Comparison of ENCODE assay signal across 10 cellular contexts in genomic region chrX:107483976-107484726, GRCh38. TPM values are rescaled to one million over a fixed set of nuclear protein-coding genes. Genes with fewer than 3 reads are reported as not detected.
DNase-seq lines count a peak whose midpoint lies in the region; ATAC-seq and TF ChIP-seq lines count a peak whose summit lies in the region.
"Had no signal": no experiment of that assay in that cellular context is flagged by ENCODE, and none has a peak within 500 bp of the region (broad histone marks: within the 10 kb centered on the region; RNA-seq: fewer than 3 reads in every experiment).

No MANE protein-coding gene starts in this region.

- H3K4me1 ChIP-seq in SK-N-SH (ENCODE audit: control insufficient read depth in 1 of 2, insufficient read depth in 2 of 2, low read depth in 1 of 2, low read length in 1 of 2), result peaks cover 0 to 2% of the 10 kb centered on the region in 2 experiments; a peak in 1 of 4 replicates
- H3K4me1 ChIP-seq in OCI-LY7 (ENCODE audit: insufficient read depth, low read length, poor library complexity, severe bottlenecking), result peaks cover 31% of the 10 kb centered on the region
- H3K4me1 ChIP-seq in uterus, result no peaks in the 10 kb centered on the region

- CTCF ChIA-PET in SK-N-SH (lab: Yijun Ruan, JAX), result no interaction called here
- CTCF ChIA-PET in OCI-LY7 (lab: Charles Lee; ENCODE audit: unreplicated experiment), result no interaction called here

- TF ChIP-seq CTCF in SK-N-SH (IDR thresholded peaks at IDR 0.05) (no peak), OCI-LY7 (conservative IDR thresholded peaks at IDR 0.05; ENCODE audit: low read length) (no peak), uterus (IDR thresholded peaks at IDR 0.05) (no peak), foreskin fibroblast (IDR thresholded peaks at IDR 0.05; ENCODE audit: low read depth, low read length) (no peak)

- no peaks in the 10 kb centered on the region; the same call in 1 of the 2 replicates for H3K27me3 ChIP-seq in SK-N-SH (ENCODE audit: insufficient read depth)
- no peaks in the 10 kb centered on the region for H3K27me3 ChIP-seq in uterus

- no peaks in the 10 kb centered on the region for H3F3A ChIP-seq in SK-N-SH (replicated peaks; ENCODE audit: insufficient read depth)

- H3K9ac ChIP-seq in SK-N-SH, result no peak overlapping the region

- no TSS peak for BruUV-seq in OCI-LY7 (replicated peaks; lab: Mats Ljungman, UMichigan)

- H3K4me2 ChIP-seq in SK-N-SH (no peak overlapping the region), OCI-LY7 (ENCODE audit: low read length) (peak overlapping the region; percentile 20; the same call in 1 of the 2 replicates)

- H4K20me1 ChIP-seq in SK-N-SH (ENCODE audit: insufficient read depth) (no peaks in the 10 kb centered on the region), OCI-LY7 (ENCODE audit: insufficient read depth, low read length) (no peaks in the 10 kb centered on the region)

- DNase-seq in SK-N-SH, result peak; percentile 39
- DNase-seq in OCI-LY7 (ENCODE audit: low spot score), result no peak
- peak; percentile 26 for DNase-seq in left cardiac atrium
- peak; percentile 51 to 67 for DNase-seq in uterus
- no peak for DNase-seq in foreskin fibroblast
- DNase-seq in ACHN, result no peak
- DNase-seq: effector CD4-positive, alpha-beta T cell had no signal

- no peaks in the 10 kb centered on the region for H3K9me2 ChIP-seq in SK-N-SH
- no peaks in the 10 kb centered on the region for H3K9me2 ChIP-seq in OCI-LY7 (ENCODE audit: insufficient read depth, low read length)

- WGBS in SK-N-SH (ENCODE audit: low lambda C conversion rate), result 29% methylated on average over 4 of the region's 8 CpGs

- H3K27ac ChIP-seq in SK-N-SH (ENCODE audit: low read depth in 2 of 2, low read length in 1 of 2), result no peak overlapping the region
- H3K27ac ChIP-seq in OCI-LY7 (ENCODE audit: low read depth, low read length, poor library complexity, severe bottlenecking), result no peak overlapping the region
- H3K27ac ChIP-seq in uterus, result no peak overlapping the region

- in situ Hi-C loops in ACHN (cut with HindIII; ENCODE audit: low pct_ligation_motif_present, low pct_unique_long_range_greater_than_20kb, low sequenced_read_pairs), result no loop called here

- POLR2A ChIA-PET in SK-N-SH (lab: Yijun Ruan, JAX) (no interaction called here), OCI-LY7 (lab: Charles Lee) (interaction anchor here (1.0 kb wide), 1 partner anchor 12 kb away, joined by 3 read pairs; no protein-coding TSS in a partner anchor)

- TF ChIP-seq RAD21 in SK-N-SH (IDR thresholded peaks at IDR 0.05; ENCODE audit: low read length), result no peak

- no peak for TF ChIP-seq POLR2A in uterus (IDR thresholded peaks at IDR 0.05)

- no peaks in the 10 kb centered on the region for H3K79me2 ChIP-seq in SK-N-SH (ENCODE audit: insufficient read depth)
- 0 out of 2 replicates have a peak, but pooled peaks cover 3% of the 10 kb centered on the region for H3K79me2 ChIP-seq in OCI-LY7 (ENCODE audit: insufficient read depth, low read depth, low read length)

- H3K36me3 ChIP-seq in SK-N-SH (replicated peaks in 1 of 2; ENCODE audit: control insufficient read depth in 1 of 2, insufficient read depth in 2 of 2, low read length in 1 of 2) (no peaks in the 10 kb centered on the region), OCI-LY7 (ENCODE audit: insufficient read depth, low read length) (no peaks in the 10 kb centered on the region), uterus (no peaks in the 10 kb centered on the region)

- H2AFZ ChIP-seq in SK-N-SH (ENCODE audit: low read depth), result no peak overlapping the region
- no peak overlapping the region for H2AFZ ChIP-seq in OCI-LY7 (ENCODE audit: low read length)

- H3K4me3 ChIP-seq in SK-N-SH (ENCODE audit: low read depth in 2 of 2, low read length in 1 of 2), result no peak overlapping the region
- no peak overlapping the region for H3K4me3 ChIP-seq in OCI-LY7 (ENCODE audit: low read depth, low read length, poor library complexity, severe bottlenecking)
- H3K4me3 ChIP-seq in uterus, result no peak overlapping the region
- no peak overlapping the region for H3K4me3 ChIP-seq in foreskin fibroblast (ENCODE audit: low read depth in 1 of 2, low read length in 2 of 2)

- intact Hi-C loops in OCI-LY7 (cut with micrococcal nuclease; ENCODE audit: unreplicated experiment) (no loop called here), left cardiac atrium (cut with DNase I) (no loop called here), uterus (cut with DNase I; ENCODE audit: low total_unique reads) (no loop called here)

- TF ChIP-seq EP300 in SK-N-SH (IDR thresholded peaks at IDR 0.05; ENCODE audit: borderline replicate concordance in 1 of 2, low read depth in 1 of 2, low read length in 1 of 2), result no peak

- H3K9me3 ChIP-seq in SK-N-SH (no peaks in the 10 kb centered on the region), OCI-LY7 (ENCODE audit: low read length) (no peaks in the 10 kb centered on the region), uterus (no peaks in the 10 kb centered on the region)

- ATAC-seq in SK-N-SH treated with all-trans-retinoic acid at 6 μM for 48 hours, result no peak
- ATAC-seq in left cardiac atrium, result peak; percentile 51 to 67
- ATAC-seq in HG03097 (IDR thresholded peaks at IDR 0.05; ENCODE audit: low FRiP score, unreplicated experiment), result no peak

TF ChIP-seq in SK-N-SH, 30 proteins besides CTCF, POLR2A, EP300 and RAD21:
- TF ChIP-seq NRF1 (IDR thresholded peaks at IDR 0.05; ENCODE audit: low read depth, low read length), result no peak
- peak; percentile 60 for TF ChIP-seq PBX3 (IDR thresholded peaks at IDR 0.05)
- TF ChIP-seq JUND (IDR thresholded peaks at IDR 0.05), result no peak
- no peak for TF ChIP-seq GABPA (IDR thresholded peaks at IDR 0.05; ENCODE audit: low read depth)
- no peak for TF ChIP-seq MEF2A (IDR thresholded peaks at IDR 0.05; ENCODE audit: borderline replicate concordance, low read depth)

TF ChIP-seq in SK-N-SH treated with all-trans-retinoic acid at 6 μM for 48 hours, 23 proteins besides CTCF, POLR2A, EP300 and RAD21:
- TF ChIP-seq TSHZ2 (CRISPR knock-in tag; IDR thresholded peaks at IDR 0.05), result no peak
- no peak for TF ChIP-seq ZC3H10 (CRISPR knock-in tag; IDR thresholded peaks at IDR 0.05)
- no peak for TF ChIP-seq ESRRG (CRISPR knock-in tag; IDR thresholded peaks at IDR 0.05)
- TF ChIP-seq OSR1 (CRISPR knock-in tag; IDR thresholded peaks at IDR 0.05), result no peak
- TF ChIP-seq GLIS3 (CRISPR knock-in tag; IDR thresholded peaks at IDR 0.05), result no peak
- no peak for TF ChIP-seq TOX (CRISPR knock-in tag; IDR thresholded peaks at IDR 0.05; ENCODE audit: borderline replicate concordance)
- TF ChIP-seq BACH2 (CRISPR knock-in tag; IDR thresholded peaks at IDR 0.05; ENCODE audit: borderline replicate concordance), result no peak
- no peak for TF ChIP-seq ZNF565 (CRISPR knock-in tag; conservative IDR thresholded peaks at IDR 0.05; ENCODE audit: low read depth)
- no peak for TF ChIP-seq RARB (CRISPR knock-in tag; IDR thresholded peaks at IDR 0.05)

RNA-seq across cellular contexts. Expression of gene FRMPD3, which starts 34.7 kb away (rescaled TPM):
- 0.03 and 0.06 TPM in 2 replicates for polyA plus RNA-seq in SK-N-SH (2012; rRNA removed)
- polyA plus RNA-seq in SK-N-SH (2012; cell fraction: cytosol; rRNA removed), result 0.01 and 0.03 TPM in 2 replicates
- 0.06 TPM in 2 replicates for polyA plus RNA-seq in SK-N-SH (2012; cell fraction: nucleus; rRNA removed)
- 5.8 and 6.5 TPM in 2 replicates for total RNA-seq in OCI-LY7 (2014; rRNA removed; shearing (Covaris generic))
- total RNA-seq in OCI-LY7 (2022), result 12.3 and 12.9 TPM in 2 replicates
- under 1 TPM; 0.08 to 0.15 TPM for total RNA-seq in left cardiac atrium
- 1 to 10 TPM in 1 of 4 donors, under 1 TPM in 1, not detected in 2; 0.14 to 1.5 TPM for total RNA-seq in uterus
- polyA plus RNA-seq: keratinocyte had no signal

Comparison
In these comparisons a context has a peak if more than half of its experiments do, and no peak if none do; other contexts are left out.
1. DNase-seq: peak in SK-N-SH (single experiment), left cardiac atrium (single experiment) and uterus (2 of 2); none in OCI-LY7 (single experiment), foreskin fibroblast (0 of 2) and ACHN (single experiment).
2. ATAC-seq: peak in left cardiac atrium (2 of 2); none in SK-N-SH treated with all-trans-retinoic acid at 6 μM for 48 hours (single experiment) and HG03097 (single experiment).